22 cellular contexts compared by ENCODE assay signal in the genomic region with DNA sequence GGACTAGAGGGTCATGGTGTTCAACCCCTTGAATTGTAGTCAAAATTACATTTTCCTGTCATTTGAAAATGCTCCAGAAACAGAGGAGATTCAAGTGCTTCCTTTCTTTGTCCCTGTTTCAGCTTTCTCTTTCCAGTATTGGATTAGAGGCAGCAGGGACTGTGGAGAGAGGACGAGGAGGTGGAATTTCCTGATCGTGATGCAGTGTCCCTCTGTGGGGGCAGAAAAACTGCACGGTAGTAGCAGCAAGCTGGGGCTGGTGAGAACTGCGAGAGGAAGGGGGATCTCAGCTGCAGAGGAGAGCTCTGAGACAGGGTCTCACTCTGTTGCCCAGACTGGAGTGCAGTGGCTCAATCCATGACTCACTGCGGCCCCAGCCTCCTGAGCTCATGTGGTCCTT.
DNase-seq lines count a peak whose midpoint lies in the region; FAIRE-seq and TF ChIP-seq lines count a peak whose summit lies in the region.
"Had no signal": no experiment of that assay in that cellular context is flagged by ENCODE, and none has a peak within 500 bp of the region (broad histone marks: within the 10 kb centered on the region; RNA-seq: fewer than 3 reads in every experiment).

No MANE protein-coding gene starts in this region.

- no peak overlapping the region for H3K4me3 ChIP-seq in CD4-positive, alpha-beta memory T cell (ENCODE audit: low read length in 2 of 2)
- H3K4me3 ChIP-seq in small intestine (ENCODE audit: low read depth in 1 of 2, low read length in 2 of 2) = no peak overlapping the region
- H3K4me3 ChIP-seq: mucosa of descending colon, ovary, tibial artery had no signal

- no peak for DNase-seq in CD4-positive, alpha-beta memory T cell
- DNase-seq in osteocyte (ENCODE audit: extremely low spot score, unreplicated experiment) (no peak), small intestine (no peak), DMS53 (lab: John Stamatoyannopoulos, UW) (no peak), OCI-M2 (lab: John Stamatoyannopoulos, UW; ENCODE audit: unreplicated experiment) (no peak), globus pallidus (ENCODE audit: low spot score) (no peak)
- DNase-seq: activated CD4-positive, alpha-beta T cell treated with anti-CD3 and anti-CD28 coated beads, Interleukin-2, amount 50 U/mL, for 48 hours; AML-193; amygdala; DMS153; foreskin fibroblast; mucosa of descending colon; NCI-H1436; ovary; stimulated activated CD4-positive, alpha-beta T cell treated with anti-CD3 and anti-CD28 coated beads, Interleukin-4, amount 100 ng/mL, for 4 hours; stimulated activated CD8-positive, alpha-beta memory T cell treated with anti-CD3 and anti-CD28 coated beads, Interleukin-4, amount 100 ng/mL, for 48 hours; tibial artery had no signal

- no peak overlapping the region for H3K4me3 Mint-ChIP-seq in CD4-positive, alpha-beta memory T cell
- H3K4me3 Mint-ChIP-seq in IgD-negative memory B cell (peak overlapping the region in 1 of 4 donors; percentile 43), brain (no peak overlapping the region), osteocyte (ENCODE audit: unreplicated experiment) (no peak overlapping the region)

- no peak overlapping the region for H3K27ac ChIP-seq in CD4-positive, alpha-beta memory T cell (ENCODE audit: low read depth, low read length)
- no peak overlapping the region for H3K27ac ChIP-seq in small intestine (ENCODE audit: low read depth in 1 of 2, low read length in 1 of 2)
- H3K27ac ChIP-seq: ovary, tibial artery had no signal

- no peak for FAIRE-seq in small intestine (lab: Jason Lieb, UNC)
- FAIRE-seq: GM18507, H54 had no signal

- H3K36me3 ChIP-seq in CD4-positive, alpha-beta memory T cell (ENCODE audit: insufficient read depth, low read length) = no peaks in the 10 kb centered on the region
- no peaks in the 10 kb centered on the region for H3K36me3 ChIP-seq in small intestine (ENCODE audit: control insufficient read depth in 2 of 2, insufficient read depth in 2 of 2, low read length in 2 of 2)
- H3K36me3 ChIP-seq: ovary, tibial artery had no signal

- no peaks in the 10 kb centered on the region for H3K9me3 ChIP-seq in CD4-positive, alpha-beta memory T cell (ENCODE audit: control insufficient read depth in 1 of 2, low read length in 2 of 2)
- H3K9me3 ChIP-seq in small intestine (ENCODE audit: control insufficient read depth, low read depth) = no peaks in the 10 kb centered on the region
- H3K9me3 ChIP-seq: mucosa of descending colon, ovary, tibial artery had no signal

- H3K36me3 Mint-ChIP-seq in CD4-positive, alpha-beta memory T cell = peaks cover 2 to 11% of the 10 kb centered on the region in 2 donors
- H3K36me3 Mint-ChIP-seq in IgD-negative memory B cell (no peaks in the 10 kb centered on the region), brain (no peaks in the 10 kb centered on the region), osteocyte (ENCODE audit: unreplicated experiment) (peaks cover 3% of the 10 kb centered on the region)

- no peaks in the 10 kb centered on the region for H3K27me3 ChIP-seq in CD4-positive, alpha-beta memory T cell (ENCODE audit: insufficient read depth, low read length)
- H3K27me3 ChIP-seq in small intestine (ENCODE audit: control insufficient read depth in 2 of 2, insufficient read depth in 2 of 2, low read length in 2 of 2) = no peaks in the 10 kb centered on the region
- H3K27me3 ChIP-seq: ovary, tibial artery had no signal

- intact Hi-C loops in CD4-positive, alpha-beta memory T cell (cut with micrococcal nuclease) = loop anchor here (5.0 kb wide), 1 partner anchor 36 kb away; no protein-coding TSS in a partner anchor

- 43 to 71% (median 48%) methylated on average over 5 of the region's 5 CpGs for WGBS in small intestine, 3 donors

- CTCF ChIA-PET in CD4-positive, alpha-beta memory T cell (lab: Charles Lee; ENCODE audit: partially characterized antibody) = interaction anchor here (0.9 to 1.0 kb wide), 2 partner anchors 10 to 60 kb away, joined by 3 to 4 read pairs; no protein-coding TSS in a partner anchor

- H3K27me3 Mint-ChIP-seq in CD4-positive, alpha-beta memory T cell = no peaks in the 10 kb centered on the region
- no peaks in the 10 kb centered on the region for H3K27me3 Mint-ChIP-seq in IgD-negative memory B cell
- no peaks in the 10 kb centered on the region for H3K27me3 Mint-ChIP-seq in brain
- H3K27me3 Mint-ChIP-seq in osteocyte (ENCODE audit: unreplicated experiment) = no peaks in the 10 kb centered on the region

- H3K9me3 Mint-ChIP-seq in CD4-positive, alpha-beta memory T cell = no peaks in the 10 kb centered on the region
- no peaks in the 10 kb centered on the region for H3K9me3 Mint-ChIP-seq in IgD-negative memory B cell
- no peaks in the 10 kb centered on the region for H3K9me3 Mint-ChIP-seq in brain
- no peaks in the 10 kb centered on the region for H3K9me3 Mint-ChIP-seq in osteocyte (ENCODE audit: unreplicated experiment)
- H3K9me3 Mint-ChIP-seq: activated T-helper 2 cell treated with anti-CD3 and anti-CD28 coated beads, Interferon-gamma antibody, Interleukin-2, Interleukin-4, amounts not matched to agents 10 μg/mL and 5 μg/mL and 100 μg/mL, durations not matched to agents 14 hours and 24 hours and 36 hours had no signal

- H3K4me1 Mint-ChIP-seq in CD4-positive, alpha-beta memory T cell = peaks cover 31 to 65% (median 49%) of the 10 kb centered on the region in 4 donors
- peaks cover 36 to 52% (median 46%) of the 10 kb centered on the region in 3 donors for H3K4me1 Mint-ChIP-seq in IgD-negative memory B cell
- H3K4me1 Mint-ChIP-seq in brain = peaks cover 40% of the 10 kb centered on the region
- H3K4me1 Mint-ChIP-seq in osteocyte (ENCODE audit: unreplicated experiment) = peaks cover 44% of the 10 kb centered on the region

- TF ChIP-seq CTCF in brain (conservative IDR thresholded peaks at IDR 0.05) (no peak), osteocyte (IDR thresholded peaks at IDR 0.05) (no peak)

- POLR2A ChIA-PET in CD4-positive, alpha-beta memory T cell (lab: Charles Lee; ENCODE audit: partially characterized antibody) = interaction anchor here (1.5 to 1.9 kb wide), 2 partner anchors 12 to 19 kb away, joined by 10 to 11 read pairs; no protein-coding TSS in a partner anchor

- peak overlapping the region in 5 of 7 donors; percentile 36 to 87 (median 83) for H3K27ac Mint-ChIP-seq in CD4-positive, alpha-beta memory T cell
- H3K27ac Mint-ChIP-seq in IgD-negative memory B cell (peak overlapping the region; percentile 79 to 97 (median 87)), brain (peak overlapping the region in 4 of 5 experiments; percentile 9 to 55 (median 34)), osteocyte (ENCODE audit: unreplicated experiment) (peak overlapping the region; percentile 80)
- H3K27ac Mint-ChIP-seq: activated T-helper 2 cell treated with anti-CD3 and anti-CD28 coated beads, Interferon-gamma antibody, Interleukin-2, Interleukin-4, amounts not matched to agents 10 μg/mL and 5 μg/mL and 100 μg/mL, durations not matched to agents 14 hours and 24 hours and 36 hours had no signal

- H3K4me1 ChIP-seq in CD4-positive, alpha-beta memory T cell (ENCODE audit: insufficient read depth, low read length) = peaks cover 29% of the 10 kb centered on the region
- H3K4me1 ChIP-seq in small intestine (ENCODE audit: control insufficient read depth in 2 of 2, insufficient read depth in 1 of 2, low read depth in 1 of 2, low read length in 1 of 2) = peaks cover 0 to 4% of the 10 kb centered on the region in 2 donors
- H3K4me1 ChIP-seq: tibial artery had no signal

Comparison
In these comparisons a context has a peak if more than half of its experiments do, and no peak if none do; other contexts are left out.
1. H3K27ac Mint-ChIP-seq: peak in every context shown above with its lines; median percentile 87 in IgD-negative memory B cell; 83 in CD4-positive, alpha-beta memory T cell; 80 in osteocyte; 34 in brain.